In genomic region chr1:226714148-226714547, GRCh38 we compare ENCODE assay signal across 15 cellular contexts. TPM values are rescaled to one million over a fixed set of nuclear protein-coding genes. Genes with fewer than 3 reads are reported as not detected.
DNase-seq lines count a peak whose midpoint lies in the region; ATAC-seq and TF ChIP-seq lines count a peak whose summit lies in the region.
"Had no signal": no experiment of that assay in that cellular context is flagged by ENCODE, and none has a peak within 500 bp of the region (broad histone marks: within the 10 kb centered on the region; RNA-seq: fewer than 3 reads in every experiment).

No MANE protein-coding gene starts in this region.

- H3K27me3 Mint-ChIP-seq in stimulated activated naive CD8-positive, alpha-beta T cell treated with anti-CD3 and anti-CD28 coated beads, Interleukin-15, Interleukin-2, amounts not matched to agents 100 ng/mL and 50 ng/mL, for 24 hours = no peaks in the 10 kb centered on the region
- H3K27me3 Mint-ChIP-seq in stimulated activated naive CD8-positive, alpha-beta T cell treated with anti-CD3 and anti-CD28 coated beads, Interleukin-15, amount 100 ng/mL, for 72 hours = no peaks in the 10 kb centered on the region
- H3K27me3 Mint-ChIP-seq in activated CD8-positive, alpha-beta T cell treated with anti-CD3 and anti-CD28 coated beads for 36 hours = no peaks in the 10 kb centered on the region

- H3K27ac ChIP-seq in vagina = peak overlapping the region; percentile 72

- no peaks in the 10 kb centered on the region for H3K36me3 ChIP-seq in vagina
- H3K36me3 ChIP-seq: BE2C, prostate gland had no signal

- H3K9me3 ChIP-seq in vagina = no peaks in the 10 kb centered on the region
- H3K9me3 ChIP-seq: BE2C, prostate gland had no signal

- H3K27ac Mint-ChIP-seq in stimulated activated naive CD8-positive, alpha-beta T cell treated with anti-CD3 and anti-CD28 coated beads, Interleukin-15, Interleukin-2, amounts not matched to agents 100 ng/mL and 50 ng/mL, for 24 hours = peak overlapping the region; percentile 59
- peak overlapping the region in 1 of 2 donors; percentile 65 for H3K27ac Mint-ChIP-seq in stimulated activated naive CD8-positive, alpha-beta T cell treated with anti-CD3 and anti-CD28 coated beads, Interleukin-15, amount 100 ng/mL, for 72 hours
- H3K27ac Mint-ChIP-seq in activated CD8-positive, alpha-beta T cell treated with anti-CD3 and anti-CD28 coated beads for 36 hours = peak overlapping the region; percentile 99

- no peak overlapping the region for H3K4me3 ChIP-seq in vagina
- H3K4me3 ChIP-seq: prostate gland had no signal

- H3K4me1 Mint-ChIP-seq in stimulated activated naive CD8-positive, alpha-beta T cell treated with anti-CD3 and anti-CD28 coated beads, Interleukin-15, Interleukin-2, amounts not matched to agents 100 ng/mL and 50 ng/mL, for 24 hours (ENCODE audit: low read depth) = peaks cover 100% of the 10 kb centered on the region
- peaks cover 100% of the 10 kb centered on the region for H3K4me1 Mint-ChIP-seq in stimulated activated naive CD8-positive, alpha-beta T cell treated with anti-CD3 and anti-CD28 coated beads, Interleukin-15, amount 100 ng/mL, for 72 hours
- peaks cover 92% of the 10 kb centered on the region for H3K4me1 Mint-ChIP-seq in activated CD8-positive, alpha-beta T cell treated with anti-CD3 and anti-CD28 coated beads for 36 hours (ENCODE audit: low read depth)

- POLR2A ChIA-PET in activated CD8-positive, alpha-beta T cell treated with anti-CD3 and anti-CD28 coated beads for 36 hours (lab: Charles Lee) = interaction anchor here (0.9 kb wide), 1 partner anchor 16 kb away, joined by 4 read pairs; no protein-coding TSS in a partner anchor

- CTCF ChIA-PET in activated CD8-positive, alpha-beta T cell treated with anti-CD3 and anti-CD28 coated beads for 36 hours (lab: Charles Lee) = interaction anchor here (1.9 to 7.2 kb wide), 2 partner anchors 27 to 79 kb away, joined by 8 to 34 read pairs; no protein-coding TSS in a partner anchor

- intact Hi-C loops in activated CD8-positive, alpha-beta T cell treated with anti-CD3 and anti-CD28 coated beads for 36 hours (cut with micrococcal nuclease) = no loop called here
- intact Hi-C loops in vagina (cut with DNase I) = no loop called here

- H3K4me1 ChIP-seq in vagina = peaks cover 63% of the 10 kb centered on the region
- H3K4me1 ChIP-seq: BE2C had no signal

- no peak for DNase-seq in stimulated activated naive CD8-positive, alpha-beta T cell treated with anti-CD3 and anti-CD28 coated beads, Interleukin-15, amount 100 ng/mL, for 72 hours
- DNase-seq in activated CD8-positive, alpha-beta T cell treated with anti-CD3 and anti-CD28 coated beads for 36 hours = no peak
- DNase-seq in iris pigment epithelial cell (ENCODE audit: low read depth) = peak; percentile 40
- DNase-seq in vagina (ENCODE audit: extremely low spot score in 2 of 2) = no peak
- no peak for DNase-seq in activated CD8-positive, alpha-beta memory T cell treated with anti-CD3 and anti-CD28 coated beads, Interleukin-2, amount 50 U/mL, for 4 hours
- DNase-seq in erythroblast (lab: John Stamatoyannopoulos, UW) = no peak
- DNase-seq: activated T-cell treated with anti-CD3 and anti-CD28 coated beads for 4 hours, BE2C, foreskin melanocyte, NCI-H2029 treated with DMSO at 0.1 percent for 48 hours, NCI-H774, Right ventricle myocardium superior had no signal

- H3K4me3 Mint-ChIP-seq in stimulated activated naive CD8-positive, alpha-beta T cell treated with anti-CD3 and anti-CD28 coated beads, Interleukin-15, Interleukin-2, amounts not matched to agents 100 ng/mL and 50 ng/mL, for 24 hours = no peak overlapping the region
- no peak overlapping the region for H3K4me3 Mint-ChIP-seq in stimulated activated naive CD8-positive, alpha-beta T cell treated with anti-CD3 and anti-CD28 coated beads, Interleukin-15, amount 100 ng/mL, for 72 hours
- H3K4me3 Mint-ChIP-seq in activated CD8-positive, alpha-beta T cell treated with anti-CD3 and anti-CD28 coated beads for 36 hours = no peak overlapping the region

- no peak for TF ChIP-seq CTCF in activated CD8-positive, alpha-beta T cell treated with anti-CD3 and anti-CD28 coated beads for 36 hours (IDR thresholded peaks at IDR 0.05)
- no peak for TF ChIP-seq CTCF in vagina (IDR thresholded peaks at IDR 0.05)

- peaks cover 7% of the 10 kb centered on the region for H3K9me3 Mint-ChIP-seq in stimulated activated naive CD8-positive, alpha-beta T cell treated with anti-CD3 and anti-CD28 coated beads, Interleukin-15, Interleukin-2, amounts not matched to agents 100 ng/mL and 50 ng/mL, for 24 hours
- H3K9me3 Mint-ChIP-seq in stimulated activated naive CD8-positive, alpha-beta T cell treated with anti-CD3 and anti-CD28 coated beads, Interleukin-15, amount 100 ng/mL, for 72 hours = peaks cover 9 to 10% of the 10 kb centered on the region in 2 donors
- H3K9me3 Mint-ChIP-seq in activated CD8-positive, alpha-beta T cell treated with anti-CD3 and anti-CD28 coated beads for 36 hours = peaks cover 14% of the 10 kb centered on the region

- TF ChIP-seq POLR2A in vagina (IDR thresholded peaks at IDR 0.05) = no peak
- TF ChIP-seq POLR2A in erythroblast (IDR thresholded peaks at IDR 0.05; ENCODE audit: low read length) = no peak

- peaks cover 44% of the 10 kb centered on the region for H3K36me3 Mint-ChIP-seq in stimulated activated naive CD8-positive, alpha-beta T cell treated with anti-CD3 and anti-CD28 coated beads, Interleukin-15, Interleukin-2, amounts not matched to agents 100 ng/mL and 50 ng/mL, for 24 hours (ENCODE audit: low read depth)
- peaks cover 68% of the 10 kb centered on the region for H3K36me3 Mint-ChIP-seq in activated CD8-positive, alpha-beta T cell treated with anti-CD3 and anti-CD28 coated beads for 36 hours (ENCODE audit: low read depth)

- no peak for ATAC-seq in stimulated activated naive CD8-positive, alpha-beta T cell treated with anti-CD3 and anti-CD28 coated beads, Interleukin-15, amount 100 ng/mL, for 72 hours
- ATAC-seq in activated CD8-positive, alpha-beta T cell treated with anti-CD3 and anti-CD28 coated beads for 36 hours = no peak
- ATAC-seq in HG03571 (IDR thresholded peaks at IDR 0.05; ENCODE audit: unreplicated experiment) = no peak

- no peaks in the 10 kb centered on the region for H3K27me3 ChIP-seq in vagina
- H3K27me3 ChIP-seq: BE2C had no signal

RNA-seq across cellular contexts. Expression of gene ITPKB, which starts 24.9 kb away (rescaled TPM):
- total RNA-seq in activated CD8-positive, alpha-beta T cell treated with anti-CD3 and anti-CD28 coated beads for 36 hours = 10 to 100 TPM; 40.8 to 42.6 TPM
- total RNA-seq in vagina = 31.7 TPM
